In genomic region chr17:59371426-59372099, GRCh38 we compare ENCODE assay signal across 1 cellular context.
TF ChIP-seq lines count a peak whose summit lies in the region.

No MANE protein-coding gene starts in this region.

TF ChIP-seq in K562, 482 proteins besides CTCF, POLR2A, EP300 and RAD21 (continued from another document):
- no peak for TF ChIP-seq REST (CRISPR knock-in tag; IDR thresholded peaks at IDR 0.05; ENCODE audit: low read depth)
